ENCODE assay signal across 10 cellular contexts in the genomic region with DNA sequence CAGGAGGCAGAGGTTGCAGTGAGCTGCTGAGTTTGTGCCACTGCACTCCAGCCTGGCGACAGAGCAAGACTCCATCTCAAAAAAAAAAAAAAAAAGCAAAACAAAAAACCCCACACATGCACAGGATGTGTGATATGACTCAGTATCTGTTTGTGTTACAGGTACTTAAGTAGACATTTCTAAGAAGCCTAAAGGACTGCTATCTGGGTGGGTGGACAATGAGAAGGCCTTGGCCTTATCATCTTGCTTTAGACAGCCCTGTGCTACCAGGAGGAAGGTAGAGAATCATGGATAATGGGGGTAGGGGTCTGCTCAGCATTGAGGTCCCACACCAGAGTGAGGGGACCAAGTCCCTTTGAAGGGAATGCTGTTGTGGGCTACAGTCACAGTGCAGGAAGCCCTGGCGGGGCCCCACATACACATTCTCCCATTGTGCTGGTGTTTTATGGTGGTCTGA. TPM values are rescaled to one million over a fixed set of nuclear protein-coding genes. Genes with fewer than 3 reads are reported as not detected.
DNase-seq lines count a peak whose midpoint lies in the region; ATAC-seq lines count a peak whose summit lies in the region.
"Had no signal": no experiment of that assay in that cellular context is flagged by ENCODE, and none has a peak within 500 bp of the region (broad histone marks: within the 10 kb centered on the region; RNA-seq: fewer than 3 reads in every experiment).

No MANE protein-coding gene starts in this region.

- no peaks in the 10 kb centered on the region for H3K9me3 Mint-ChIP-seq in activated naive CD8-positive, alpha-beta T cell treated with anti-CD3 and anti-CD28 coated beads, Interleukin-2, amount 10 ng/mL, durations not matched to agents 7 days and 5 days
- no peaks in the 10 kb centered on the region for H3K9me3 Mint-ChIP-seq in stimulated activated naive B cell treated with anti-CD40 and anti-IgM and Interleukin-4, amounts not matched to agents 10 μg/mL and 1 μg/mL and 100 μg/mL, for 72 hours

- peak; percentile 58 for ATAC-seq in HG02885 (IDR thresholded peaks at IDR 0.05; ENCODE audit: poor library complexity, unreplicated experiment)
- ATAC-seq in activated naive CD8-positive, alpha-beta T cell treated with anti-CD3 and anti-CD28 coated beads, Interleukin-2, amount 10 ng/mL, durations not matched to agents 7 days and 5 days (ENCODE audit: low read depth): peak; percentile 76
- peak; percentile 72 to 73 for ATAC-seq in stimulated activated naive B cell treated with anti-CD40 and anti-IgM and Interleukin-4, amounts not matched to agents 10 μg/mL and 1 μg/mL and 100 μg/mL, for 72 hours (replicated peaks)
- ATAC-seq in HG02938 (IDR thresholded peaks at IDR 0.05; ENCODE audit: unreplicated experiment): no peak

- DNase-seq in activated effector memory CD4-positive, alpha-beta T cell treated with Interleukin-2 at 50 U/mL for 16 hours: peak; percentile 40
- no peak for DNase-seq in activated effector memory CD4-positive, alpha-beta T cell treated with anti-CD3 and anti-CD28 coated beads, Interleukin-2, amount 50 U/mL, for 16 hours
- peak; percentile 60 for DNase-seq in activated naive CD8-positive, alpha-beta T cell treated with anti-CD3 and anti-CD28 coated beads, Interleukin-2, amount 10 ng/mL, durations not matched to agents 7 days and 5 days
- no peak for DNase-seq in stimulated activated naive B cell treated with anti-CD40 and anti-IgM and Interleukin-4, amounts not matched to agents 10 μg/mL and 1 μg/mL and 100 μg/mL, for 72 hours
- DNase-seq in D341Med (ENCODE audit: low spot score) (no peak), amniotic stem cell (lab: John Stamatoyannopoulos, UW) (no peak)
- DNase-seq: NCI-H1417 treated with DMSO at 0.1 percent for 48 hours, testis had no signal

- peaks cover 58% of the 10 kb centered on the region for H3K4me1 Mint-ChIP-seq in activated naive CD8-positive, alpha-beta T cell treated with anti-CD3 and anti-CD28 coated beads, Interleukin-2, amount 10 ng/mL, durations not matched to agents 7 days and 5 days
- H3K4me1 Mint-ChIP-seq in stimulated activated naive B cell treated with anti-CD40 and anti-IgM and Interleukin-4, amounts not matched to agents 10 μg/mL and 1 μg/mL and 100 μg/mL, for 72 hours: peaks cover 42 to 76% of the 10 kb centered on the region in 2 donors

- no peaks in the 10 kb centered on the region for H3K27me3 Mint-ChIP-seq in activated naive CD8-positive, alpha-beta T cell treated with anti-CD3 and anti-CD28 coated beads, Interleukin-2, amount 10 ng/mL, durations not matched to agents 7 days and 5 days
- H3K27me3 Mint-ChIP-seq in stimulated activated naive B cell treated with anti-CD40 and anti-IgM and Interleukin-4, amounts not matched to agents 10 μg/mL and 1 μg/mL and 100 μg/mL, for 72 hours: no peaks in the 10 kb centered on the region

- POLR2A ChIA-PET in activated naive CD8-positive, alpha-beta T cell treated with anti-CD3 and anti-CD28 coated beads, Interleukin-2, amount 10 ng/mL, durations not matched to agents 7 days and 5 days (lab: Charles Lee): interaction anchor here (0.6 to 1.4 kb wide), 7 partner anchors 21 to 799 kb away, joined by 3 to 10 read pairs (median 3); partner anchors contain the start of genes FLCN, PLD6 and UBB

- H3K4me3 Mint-ChIP-seq in activated naive CD8-positive, alpha-beta T cell treated with anti-CD3 and anti-CD28 coated beads, Interleukin-2, amount 10 ng/mL, durations not matched to agents 7 days and 5 days: peak overlapping the region; percentile 79
- H3K4me3 Mint-ChIP-seq in stimulated activated naive B cell treated with anti-CD40 and anti-IgM and Interleukin-4, amounts not matched to agents 10 μg/mL and 1 μg/mL and 100 μg/mL, for 72 hours: peak overlapping the region; percentile 11 to 56

- H3K27ac Mint-ChIP-seq in activated naive CD8-positive, alpha-beta T cell treated with anti-CD3 and anti-CD28 coated beads, Interleukin-2, amount 10 ng/mL, durations not matched to agents 7 days and 5 days: peak overlapping the region; percentile 95
- H3K27ac Mint-ChIP-seq in stimulated activated naive B cell treated with anti-CD40 and anti-IgM and Interleukin-4, amounts not matched to agents 10 μg/mL and 1 μg/mL and 100 μg/mL, for 72 hours: peak overlapping the region; percentile 76

- H3K36me3 Mint-ChIP-seq in activated naive CD8-positive, alpha-beta T cell treated with anti-CD3 and anti-CD28 coated beads, Interleukin-2, amount 10 ng/mL, durations not matched to agents 7 days and 5 days: peaks cover 31% of the 10 kb centered on the region
- H3K36me3 Mint-ChIP-seq in stimulated activated naive B cell treated with anti-CD40 and anti-IgM and Interleukin-4, amounts not matched to agents 10 μg/mL and 1 μg/mL and 100 μg/mL, for 72 hours: peaks cover 59 to 64% of the 10 kb centered on the region in 2 donors

RNA-seq across cellular contexts. Expression of gene PLD6, which starts 26.7 kb away (rescaled TPM):
- total RNA-seq in activated naive CD8-positive, alpha-beta T cell treated with anti-CD3 and anti-CD28 coated beads, Interleukin-2, amount 10 ng/mL, durations not matched to agents 7 days and 5 days: 1 to 10 TPM; 5.5 to 6.3 TPM

RNA-seq across cellular contexts. Expression of gene FLCN, which starts 57.6 kb away (rescaled TPM):
- total RNA-seq in activated naive CD8-positive, alpha-beta T cell treated with anti-CD3 and anti-CD28 coated beads, Interleukin-2, amount 10 ng/mL, durations not matched to agents 7 days and 5 days: 10 to 100 TPM; 49.2 to 53.0 TPM

Comparison
In these comparisons a context has a peak if more than half of its experiments do, and no peak if none do; other contexts are left out.
1. DNase-seq: peak in activated effector memory CD4-positive, alpha-beta T cell treated with Interleukin-2 at 50 U/mL for 16 hours (single experiment) and activated naive CD8-positive, alpha-beta T cell treated with anti-CD3 and anti-CD28 coated beads, Interleukin-2, amount 10 ng/mL, durations not matched to agents 7 days and 5 days (single experiment); none in activated effector memory CD4-positive, alpha-beta T cell treated with anti-CD3 and anti-CD28 coated beads, Interleukin-2, amount 50 U/mL, for 16 hours (single experiment), stimulated activated naive B cell treated with anti-CD40 and anti-IgM and Interleukin-4, amounts not matched to agents 10 μg/mL and 1 μg/mL and 100 μg/mL, for 72 hours (single experiment), D341Med (single experiment) and amniotic stem cell (single experiment).